18 cellular contexts compared by ENCODE assay signal in genomic region chr10:118471863-118472262, GRCh38.
DNase-seq lines count a peak whose midpoint lies in the region; TF ChIP-seq lines count a peak whose summit lies in the region.
"Had no signal": no experiment of that assay in that cellular context is flagged by ENCODE, and none has a peak within 500 bp of the region (broad histone marks: within the 10 kb centered on the region; RNA-seq: fewer than 3 reads in every experiment).

No MANE protein-coding gene starts in this region.

- POLR2A ChIA-PET in HEK293T (lab: Yijun Ruan, JAX) = no interaction called here

- H3K4me3 ChIP-seq in astrocyte of the cerebellum (ENCODE audit: low read depth, low read length) = no peak overlapping the region
- H3K4me3 ChIP-seq: BLaER1 treated with 17β-estradiol and CSF1 and Interleukin-3, amounts not matched to agents 10 nM and 100 nM; Peyer's patch; smooth muscle cell; vagina had no signal

- DNase-seq in Caki2 (ENCODE audit: low read depth) = peak; percentile 8
- DNase-seq in HS-5 (ENCODE audit: low read depth) = peak; percentile 92
- DNase-seq in astrocyte of the cerebellum (ENCODE audit: low read depth) = peak; percentile 39
- DNase-seq in glomerular visceral epithelial cell (ENCODE audit: extremely low spot score) = peak; percentile 28
- DNase-seq in ureter (ENCODE audit: low spot score) = no peak
- no peak for DNase-seq in NCI-H748 treated with DMSO at 0.1 percent for 48 hours (lab: John Stamatoyannopoulos, UW)
- no peak for DNase-seq in NCI-H2081 treated with DMSO at 0.1 percent for 48 hours (lab: John Stamatoyannopoulos, UW)
- DNase-seq in HEK293T (ENCODE audit: extremely low spot score) = no peak
- DNase-seq: activated CD4-positive, alpha-beta T cell treated with anti-CD3 and anti-CD28 coated beads for 1 hour; activated CD8-positive, alpha-beta memory T cell treated with anti-CD3 and anti-CD28 coated beads, Interleukin-2, amount 50 U/mL, for 48 hours; Kasumi-1; left cardiac atrium; NCI-H2029; Peyer's patch; stimulated activated naive CD8-positive, alpha-beta T cell treated with anti-CD3 and anti-CD28 coated beads, Interleukin-15, Interleukin-2, amounts not matched to agents 100 U/mL and 50 U/mL, for 24 hours had no signal

- TF ChIP-seq CTCF in astrocyte of the cerebellum (IDR thresholded peaks at IDR 0.05; ENCODE audit: low read depth, low read length, missing control alignments) = no peak

- CTCF ChIA-PET in HEK293T (lab: Yijun Ruan, JAX) = interaction anchor here (0.5 to 0.6 kb wide), 2 partner anchors 223 to 477 kb away, joined by 3 read pairs; no protein-coding TSS in a partner anchor

- in situ Hi-C loops in Caki2 (cut with HindIII; ENCODE audit: low pct_unique_long_range_greater_than_20kb, low sequenced_read_pairs) = no loop called here
- in situ Hi-C loops in astrocyte of the cerebellum (cut with HindIII; ENCODE audit: low sequenced_read_pairs) = no loop called here

TF ChIP-seq in HEK293T, 16 proteins besides CTCF, POLR2A, EP300 and RAD21:
- TF ChIP-seq ZNF384 (IDR thresholded peaks at IDR 0.05) = no peak
- no peak for TF ChIP-seq ELF4 (IDR thresholded peaks at IDR 0.05)

Comparison
In these comparisons a context has a peak if more than half of its experiments do, and no peak if none do; other contexts are left out.
1. DNase-seq: peak in Caki2 (single experiment), HS-5 (single experiment), astrocyte of the cerebellum (single experiment) and glomerular visceral epithelial cell (single experiment); none in ureter (single experiment), NCI-H748 treated with DMSO at 0.1 percent for 48 hours (single experiment), NCI-H2081 treated with DMSO at 0.1 percent for 48 hours (single experiment) and HEK293T (single experiment).